8 cellular contexts compared by ENCODE assay signal in genomic region chr3:128076783-128077624, GRCh38. TPM values are rescaled to one million over a fixed set of nuclear protein-coding genes. Genes with fewer than 3 reads are reported as not detected.
DNase-seq lines count a peak whose midpoint lies in the region; ATAC-seq and TF ChIP-seq lines count a peak whose summit lies in the region.

No MANE protein-coding gene starts in this region.

- H3K27ac ChIP-seq in right atrium auricular region (peak overlapping the region; percentile 78), rectal smooth muscle tissue (ENCODE audit: low read depth, low read length) (no peak overlapping the region)

- peak overlapping the region; percentile 76 for H3K4me3 Mint-ChIP-seq in activated naive CD4-positive, alpha-beta T cell treated with anti-CD3 and anti-CD28 coated beads, Interleukin-2, amount 50 U/mL, for 24 hours

- no peak for ATAC-seq in GM21447 (IDR thresholded peaks at IDR 0.05; ENCODE audit: unreplicated experiment)

- no peak overlapping the region for H3K27ac Mint-ChIP-seq in activated naive CD4-positive, alpha-beta T cell treated with anti-CD3 and anti-CD28 coated beads, Interleukin-2, amount 50 U/mL, for 24 hours

- no peaks in the 10 kb centered on the region for H3K9me3 Mint-ChIP-seq in activated naive CD4-positive, alpha-beta T cell treated with anti-CD3 and anti-CD28 coated beads, Interleukin-2, amount 50 U/mL, for 24 hours

- DNase-seq in NCI-H345 (lab: John Stamatoyannopoulos, UW) (peak; percentile 5), NCI-H345 treated with DMSO at 0.1 percent for 48 hours (lab: John Stamatoyannopoulos, UW; ENCODE audit: unreplicated experiment) (no peak), right atrium auricular region (ENCODE audit: low spot score) (no peak), NCI-H526 treated with DMSO at 0.1 percent for 48 hours (lab: John Stamatoyannopoulos, UW) (no peak), cerebellar nuclear complex (lab: John Stamatoyannopoulos, UW) (no peak)

- no peak for TF ChIP-seq CTCF in right atrium auricular region (IDR thresholded peaks at IDR 0.05)

- H3K9ac ChIP-seq in rectal smooth muscle tissue (ENCODE audit: low read length) = no peak overlapping the region

- H3K4me1 ChIP-seq in right atrium auricular region (peaks cover 0 to 65% of the 10 kb centered on the region in 2 donors), rectal smooth muscle tissue (ENCODE audit: control insufficient read depth, insufficient read depth, low read length) (peaks cover 5% of the 10 kb centered on the region)

- H3K36me3 Mint-ChIP-seq in activated naive CD4-positive, alpha-beta T cell treated with anti-CD3 and anti-CD28 coated beads, Interleukin-2, amount 50 U/mL, for 24 hours = peaks cover 13% of the 10 kb centered on the region

- H3K4me3 ChIP-seq in right atrium auricular region (peak overlapping the region; percentile 32 to 53), rectal smooth muscle tissue (ENCODE audit: low read length) (peak overlapping the region; percentile 70)

- H3K27me3 ChIP-seq in right atrium auricular region = no peaks in the 10 kb centered on the region
- no peaks in the 10 kb centered on the region for H3K27me3 ChIP-seq in rectal smooth muscle tissue (ENCODE audit: control insufficient read depth, insufficient read depth, low read length)

- H3K4me1 Mint-ChIP-seq in activated naive CD4-positive, alpha-beta T cell treated with anti-CD3 and anti-CD28 coated beads, Interleukin-2, amount 50 U/mL, for 24 hours = peaks cover 8% of the 10 kb centered on the region

- H3K36me3 ChIP-seq in right atrium auricular region = peaks cover 17% of the 10 kb centered on the region
- no peaks in the 10 kb centered on the region for H3K36me3 ChIP-seq in rectal smooth muscle tissue (ENCODE audit: control insufficient read depth, insufficient read depth, low read length)

- no peaks in the 10 kb centered on the region for H3K9me3 ChIP-seq in right atrium auricular region

- no peaks in the 10 kb centered on the region for H3K27me3 Mint-ChIP-seq in activated naive CD4-positive, alpha-beta T cell treated with anti-CD3 and anti-CD28 coated beads, Interleukin-2, amount 50 U/mL, for 24 hours

RNA-seq across cellular contexts. Expression of gene SEC61A1, which starts 24.8 kb away (rescaled TPM):
- 100 to 1,000 TPM in 1 of 2 donors, 10 to 100 TPM in 1; 74.5 to 109 TPM for total RNA-seq in right atrium auricular region

RNA-seq across cellular contexts. Expression of gene RUVBL1, which starts 46.6 kb away (rescaled TPM):
- 10 to 100 TPM; 20.9 to 31.0 TPM for total RNA-seq in right atrium auricular region
